34 cellular contexts compared by ENCODE assay signal in genomic region chr3:160008979-160009378, GRCh38. TPM values are rescaled to one million over a fixed set of nuclear protein-coding genes. Genes with fewer than 3 reads are reported as not detected.
"Had no signal": no experiment of that assay in that cellular context is flagged by ENCODE, and none has a peak within 500 bp of the region (broad histone marks: within the 10 kb centered on the region; RNA-seq: fewer than 3 reads in every experiment).

No MANE protein-coding gene starts in this region.

- DNase-seq: activated CD4-positive, alpha-beta memory T cell treated with anti-CD3 and anti-CD28 coated beads for 36 hours; activated CD4-positive, alpha-beta T cell treated with anti-CD3 and anti-CD28 coated beads, Interleukin-2, amount 10 ng/mL, durations not matched to agents 24 days and 14 days; activated CD4-positive, CD25-positive, alpha-beta regulatory T cell treated with anti-CD3 and anti-CD28 coated beads, Interleukin-2, amount 50 U/mL, for 72 hours; activated CD8-positive, alpha-beta memory T cell treated with anti-CD3 and anti-CD28 coated beads, Interleukin-2, amount 50 U/mL, for 4 hours; activated effector memory CD4-positive, alpha-beta T cell treated with anti-CD3 and anti-CD28 coated beads, Interleukin-2, amount 50 U/mL, for 16 hours; activated naive CD4-positive, alpha-beta T cell treated with anti-CD3 and anti-CD28 coated beads for 36 hours; activated naive CD8-positive, alpha-beta T cell treated with anti-CD3 and anti-CD28 coated beads for 36 hours; activated T-cell treated with anti-CD3 and anti-CD28 coated beads, Interleukin-2, amount 50 U/mL, for 1 hour; adrenal gland; dorsolateral prefrontal cortex; effector memory CD8-positive, alpha-beta T cell; head of caudate nucleus; hippocampal formation; left cardiac atrium; mammary epithelial cell; naive B cell; nephron progenitor cell; small intestine; stimulated activated CD4-positive, alpha-beta T cell treated with anti-CD3 and anti-CD28 coated beads, Interleukin-4, amount 100 ng/mL, for 24 hours; stimulated activated naive CD8-positive, alpha-beta T cell treated with anti-CD3 and anti-CD28 coated beads, Interleukin-15, amount 100 ng/mL, for 72 hours; substantia nigra; upper lobe of left lung had no signal

- H3K36me3 ChIP-seq: adrenal gland, ascending aorta, neutrophil, upper lobe of left lung, vagina had no signal

- ATAC-seq: effector memory CD8-positive, alpha-beta T cell; left cardiac atrium; sciatic nerve; stimulated activated effector memory CD8-positive, alpha-beta T cell treated with anti-CD3 and anti-CD28 coated beads, Interleukin-12 subunit alpha, Interleukin-12 subunit beta, amount 100 ng/mL, for 72 hours; stimulated activated naive CD8-positive, alpha-beta T cell treated with anti-CD3 and anti-CD28 coated beads, Interleukin-15, amount 100 ng/mL, for 72 hours had no signal

- H3K4me3 ChIP-seq: adrenal gland, ascending aorta, coronary artery, dorsolateral prefrontal cortex, upper lobe of left lung, vagina had no signal

- H3K4me1 ChIP-seq: adrenal gland, ascending aorta, vagina had no signal

- H3K27ac ChIP-seq: adrenal gland, ascending aorta, coronary artery, dorsolateral prefrontal cortex, neutrophil, upper lobe of left lung, vagina had no signal

- H3K27me3 ChIP-seq: adrenal gland, ascending aorta, dorsolateral prefrontal cortex, neutrophil, upper lobe of left lung, vagina had no signal

- FAIRE-seq: endothelial cell of umbilical vein, keratinocyte, small intestine had no signal

- H3K9me3 ChIP-seq: adrenal gland, ascending aorta, neutrophil, upper lobe of left lung, vagina had no signal

RNA-seq across cellular contexts. Expression of gene IL12A, which starts 20.3 kb away (rescaled TPM):
- total RNA-seq: activated CD4-positive, alpha-beta memory T cell treated with anti-CD3 and anti-CD28 coated beads for 36 hours; activated CD8-positive, alpha-beta memory T cell treated with anti-CD3 and anti-CD28 coated beads for 36 hours; activated naive CD4-positive, alpha-beta T cell treated with anti-CD3 and anti-CD28 coated beads for 36 hours; ascending aorta; mesothelial cell of epicardium; osteocyte; progenitor cell of endocrine pancreas had no signal
